Comparison of ENCODE assay signal across 2 cellular contexts in the genomic region with DNA sequence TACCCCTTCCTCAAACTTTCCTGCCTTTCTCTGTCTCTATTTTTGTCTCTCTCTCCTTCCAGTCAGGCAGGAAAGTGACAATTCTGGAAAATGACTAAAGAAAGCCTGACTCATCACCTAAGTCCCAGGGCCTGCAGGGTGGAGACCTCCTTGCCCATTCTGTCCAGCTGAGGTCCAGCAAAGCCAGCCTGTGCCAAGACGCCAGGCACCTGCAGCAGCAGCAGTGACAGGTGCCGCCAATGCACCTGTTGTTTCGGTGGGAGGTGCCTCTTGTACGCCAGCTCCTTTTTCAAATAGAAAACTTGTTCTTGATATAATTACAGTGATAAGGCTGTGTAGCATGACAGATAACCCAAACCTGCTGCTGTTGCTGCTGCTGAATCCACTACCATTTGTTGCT.
TF ChIP-seq lines count a peak whose summit lies in the region.

No MANE protein-coding gene starts in this region.

TF ChIP-seq in IMR-90, 13 proteins besides CTCF, POLR2A, EP300 and RAD21:
- TF ChIP-seq BHLHE40 (IDR thresholded peaks at IDR 0.05; ENCODE audit: low read depth, low read length) (no peak), CHD1 (IDR thresholded peaks at IDR 0.05; ENCODE audit: low read depth, low read length) (no peak), NFE2L2 (IDR thresholded peaks at IDR 0.05; ENCODE audit: low read depth, low read length) (no peak), CEBPB (IDR thresholded peaks at IDR 0.05; ENCODE audit: low read depth, low read length) (no peak), RFX5 (IDR thresholded peaks at IDR 0.05; ENCODE audit: low read depth, low read length) (no peak), RCOR1 (IDR thresholded peaks at IDR 0.05; ENCODE audit: insufficient replicate concordance, low read length) (no peak), MAZ (IDR thresholded peaks at IDR 0.05; ENCODE audit: borderline replicate concordance, low read depth, low read length) (no peak), SMC3 (IDR thresholded peaks at IDR 0.05; ENCODE audit: low read depth, low read length) (no peak)
- TF ChIP-seq, protein P1, sequence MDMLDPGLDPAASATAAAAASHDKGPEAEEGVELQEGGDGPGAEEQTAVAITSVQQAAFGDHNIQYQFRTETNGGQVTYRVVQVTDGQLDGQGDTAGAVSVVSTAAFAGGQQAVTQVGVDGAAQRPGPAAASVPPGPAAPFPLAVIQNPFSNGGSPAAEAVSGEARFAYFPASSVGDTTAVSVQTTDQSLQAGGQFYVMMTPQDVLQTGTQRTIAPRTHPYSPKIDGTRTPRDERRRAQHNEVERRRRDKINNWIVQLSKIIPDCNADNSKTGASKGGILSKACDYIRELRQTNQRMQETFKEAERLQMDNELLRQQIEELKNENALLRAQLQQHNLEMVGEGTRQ (IDR thresholded peaks at IDR 0.05; ENCODE audit: low read depth, low read length) = no peak
- TF ChIP-seq, protein P2, sequence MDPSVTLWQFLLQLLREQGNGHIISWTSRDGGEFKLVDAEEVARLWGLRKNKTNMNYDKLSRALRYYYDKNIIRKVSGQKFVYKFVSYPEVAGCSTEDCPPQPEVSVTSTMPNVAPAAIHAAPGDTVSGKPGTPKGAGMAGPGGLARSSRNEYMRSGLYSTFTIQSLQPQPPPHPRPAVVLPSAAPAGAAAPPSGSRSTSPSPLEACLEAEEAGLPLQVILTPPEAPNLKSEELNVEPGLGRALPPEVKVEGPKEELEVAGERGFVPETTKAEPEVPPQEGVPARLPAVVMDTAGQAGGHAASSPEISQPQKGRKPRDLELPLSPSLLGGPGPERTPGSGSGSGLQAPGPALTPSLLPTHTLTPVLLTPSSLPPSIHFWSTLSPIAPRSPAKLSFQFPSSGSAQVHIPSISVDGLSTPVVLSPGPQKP (IDR thresholded peaks at IDR 0.05; ENCODE audit: borderline replicate concordance, low read depth, low read length) = no peak

TF ChIP-seq in endothelial cell of umbilical vein, 7 proteins besides CTCF, POLR2A, EP300 and RAD21:
- no peak for TF ChIP-seq MYC (IDR thresholded peaks at IDR 0.05; ENCODE audit: low read depth, low read length)
- peak; percentile 20 for TF ChIP-seq FOS (IDR thresholded peaks at IDR 0.05; ENCODE audit: borderline replicate concordance, insufficient read depth, low read length)
- TF ChIP-seq, protein P3, sequence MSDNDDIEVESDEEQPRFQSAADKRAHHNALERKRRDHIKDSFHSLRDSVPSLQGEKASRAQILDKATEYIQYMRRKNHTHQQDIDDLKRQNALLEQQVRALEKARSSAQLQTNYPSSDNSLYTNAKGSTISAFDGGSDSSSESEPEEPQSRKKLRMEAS (IDR thresholded peaks at IDR 0.05; ENCODE audit: insufficient read depth, insufficient read length) = no peak
